In genomic region chr10:23065549-23065948, GRCh38 we compare ENCODE assay signal across 9 cellular contexts. TPM values are rescaled to one million over a fixed set of nuclear protein-coding genes. Genes with fewer than 3 reads are reported as not detected.
DNase-seq lines count a peak whose midpoint lies in the region; ATAC-seq, FAIRE-seq and TF ChIP-seq lines count a peak whose summit lies in the region.
"Had no signal": no experiment of that assay in that cellular context is flagged by ENCODE, and none has a peak within 500 bp of the region (broad histone marks: within the 10 kb centered on the region; RNA-seq: fewer than 3 reads in every experiment).

No MANE protein-coding gene starts in this region.

- ATAC-seq in omental fat pad (ENCODE audit: low FRiP score) (peak; percentile 67), GM21526 (IDR thresholded peaks at IDR 0.05; ENCODE audit: low FRiP score, unreplicated experiment) (no peak)

- TF ChIP-seq CTCF in omental fat pad (IDR thresholded peaks at IDR 0.05) (no peak), vagina (IDR thresholded peaks at IDR 0.05) (no peak), GM13976 (IDR thresholded peaks at IDR 0.05; ENCODE audit: borderline replicate concordance, control extremely low read depth, extremely low read depth, insufficient read depth, missing control alignments) (no peak)

- no peaks in the 10 kb centered on the region for H3K9me3 ChIP-seq in vagina

- H3K4me3 ChIP-seq in vagina, result no peak overlapping the region

- H3K27ac ChIP-seq in vagina, result no peak overlapping the region

- no peaks in the 10 kb centered on the region for H3K27me3 ChIP-seq in vagina

- H3K36me3 ChIP-seq in vagina, result no peaks in the 10 kb centered on the region

- no peak for TF ChIP-seq POLR2A in vagina (IDR thresholded peaks at IDR 0.05)

- intact Hi-C loops in vagina (cut with DNase I), result no loop called here

- H3K4me1 ChIP-seq in vagina, result peaks cover 10% of the 10 kb centered on the region

- FAIRE-seq in HTR-8/SVneo (lab: Jason Lieb, UNC), result no peak

- in situ Hi-C loops in GM13976 (cut with MboI; ENCODE audit: low sequenced_read_pairs, unreplicated experiment), result no loop called here

- DNase-seq in C1 segment of cervical spinal cord (lab: John Stamatoyannopoulos, UW) (peak in 13 of 14 donors; percentile 16 to 86 (median 72)), SW480 (ENCODE audit: low spot score) (peak; percentile 69), foreskin melanocyte (peak; percentile 42), omental fat pad (ENCODE audit: low spot score) (no peak), vagina (ENCODE audit: extremely low spot score in 2 of 2) (no peak), HTR-8/SVneo (ENCODE audit: insufficient read length, low spot score) (no peak), GM13976 (ENCODE audit: low spot score) (no peak)
- DNase-seq: activated CD4-positive, alpha-beta memory T cell treated with anti-CD3 and anti-CD28 coated beads, Interleukin-2, amount 10 ng/mL, durations not matched to agents 7 days and 5 days had no signal

RNA-seq across cellular contexts. Expression of gene MSRB2, which starts 29.8 kb away (rescaled TPM):
- total RNA-seq in omental fat pad, result 10 to 100 TPM; 16.5 to 31.4 (median 24.6) TPM
- total RNA-seq in vagina, result 15.2 TPM

Comparison
In these comparisons a context has a peak if more than half of its experiments do, and no peak if none do; other contexts are left out.
1. DNase-seq: peak in C1 segment of cervical spinal cord (13 of 14), SW480 (single experiment) and foreskin melanocyte (single experiment); none in omental fat pad (single experiment), vagina (0 of 2), HTR-8/SVneo (single experiment) and GM13976 (single experiment).